In genomic region chr4:1693131-1693896, GRCh38 we compare ENCODE assay signal across 8 cellular contexts. TPM values are rescaled to one million over a fixed set of nuclear protein-coding genes. Genes with fewer than 3 reads are reported as not detected.
A peak's percentile ranks its signal among the peaks of the same experiment; 100 is the strongest.
DNase-seq lines count a peak whose midpoint lies in the region; ATAC-seq and TF ChIP-seq lines count a peak whose summit lies in the region.

No MANE protein-coding gene starts in this region.

- H3K79me2 ChIP-seq in GM23338 (replicated peaks; ENCODE audit: insufficient read depth): no peaks in the 10 kb centered on the region; the same call in 1 of the 2 replicates

- DNase-seq in Caki2 (ENCODE audit: low read depth) (peak; percentile 60), GM23338 (ENCODE audit: low spot score) (peak; percentile 87), NCI-H128 (lab: John Stamatoyannopoulos, UW; ENCODE audit: unreplicated experiment) (peak; percentile 19), T follicular helper cell (ENCODE audit: low read depth) (peak; percentile 66), left ventricle myocardium superior (peak; percentile 67), skeletal muscle cell (ENCODE audit: low read depth) (peak; percentile 28), DMS153 treated with DMSO at 0.1 percent for 48 hours (lab: John Stamatoyannopoulos, UW; ENCODE audit: unreplicated experiment) (no peak)
- DNase-seq in activated naive CD8-positive, alpha-beta T cell treated with anti-CD3 and anti-CD28 coated beads, Interleukin-2, amount 50 U/mL, for 24 hours: peak; percentile 75

- peak; percentile 86 to 92 for TF ChIP-seq CTCF in GM23338 (conservative IDR thresholded peaks at IDR 0.05; ENCODE audit: low read depth in 2 of 2)

- H3K4me3 ChIP-seq in GM23338: no peak overlapping the region
- no peak overlapping the region for H3K4me3 ChIP-seq in skeletal muscle cell (ENCODE audit: low read depth, low read length)

- H3K4me1 ChIP-seq in GM23338 (ENCODE audit: insufficient read depth): no peaks in the 10 kb centered on the region

- no peaks in the 10 kb centered on the region for H3K9me2 ChIP-seq in GM23338 (ENCODE audit: insufficient read depth)

- peaks cover 3% of the 10 kb centered on the region for H3K27me3 Mint-ChIP-seq in GM23338 (ENCODE audit: insufficient read depth, low read depth, poor library complexity)
- H3K27me3 Mint-ChIP-seq in activated naive CD8-positive, alpha-beta T cell treated with anti-CD3 and anti-CD28 coated beads, Interleukin-2, amount 50 U/mL, for 24 hours: no peaks in the 10 kb centered on the region

- peaks cover 35% of the 10 kb centered on the region for H3K36me3 ChIP-seq in GM23338 (ENCODE audit: insufficient read depth)

- no peaks in the 10 kb centered on the region for H3K27me3 ChIP-seq in GM23338 (ENCODE audit: insufficient read depth)

- H3K4me3 Mint-ChIP-seq in GM23338: no peak overlapping the region
- H3K4me3 Mint-ChIP-seq in activated naive CD8-positive, alpha-beta T cell treated with anti-CD3 and anti-CD28 coated beads, Interleukin-2, amount 50 U/mL, for 24 hours: no peak overlapping the region

- no peak overlapping the region; the same call in 1 of the 2 replicates for H3K27ac ChIP-seq in GM23338 (ENCODE audit: low read depth)

- H3K4me1 Mint-ChIP-seq in GM23338: no peaks in the 10 kb centered on the region
- peaks cover 2% of the 10 kb centered on the region for H3K4me1 Mint-ChIP-seq in activated naive CD8-positive, alpha-beta T cell treated with anti-CD3 and anti-CD28 coated beads, Interleukin-2, amount 50 U/mL, for 24 hours

- H3K9me3 Mint-ChIP-seq in GM23338: no peaks in the 10 kb centered on the region
- no peaks in the 10 kb centered on the region for H3K9me3 Mint-ChIP-seq in activated naive CD8-positive, alpha-beta T cell treated with anti-CD3 and anti-CD28 coated beads, Interleukin-2, amount 50 U/mL, for 24 hours

- ATAC-seq in GM23338: peak; percentile 97
- peak; percentile 86 for ATAC-seq in activated naive CD8-positive, alpha-beta T cell treated with anti-CD3 and anti-CD28 coated beads, Interleukin-2, amount 50 U/mL, for 24 hours
- peak; percentile 82 for ATAC-seq in left ventricle myocardium superior

- intact Hi-C loops in left ventricle myocardium superior (cut with micrococcal nuclease): no loop called here

- peaks cover 24% of the 10 kb centered on the region for H4K20me1 ChIP-seq in GM23338 (replicated peaks; ENCODE audit: insufficient read depth)

- no peaks in the 10 kb centered on the region for H3F3A ChIP-seq in GM23338 (replicated peaks; ENCODE audit: low read depth)

- no peak overlapping the region for H2AFZ ChIP-seq in GM23338

- H3K4me2 ChIP-seq in GM23338: no peak overlapping the region

- in situ Hi-C loops in Caki2 (cut with HindIII; ENCODE audit: low pct_unique_long_range_greater_than_20kb, low sequenced_read_pairs): no loop called here

- peaks cover 80% of the 10 kb centered on the region for H3K36me3 Mint-ChIP-seq in GM23338 (ENCODE audit: low read depth)
- H3K36me3 Mint-ChIP-seq in activated naive CD8-positive, alpha-beta T cell treated with anti-CD3 and anti-CD28 coated beads, Interleukin-2, amount 50 U/mL, for 24 hours (ENCODE audit: low read depth): peaks cover 61% of the 10 kb centered on the region

- H3K27ac Mint-ChIP-seq in GM23338: no peak overlapping the region
- H3K27ac Mint-ChIP-seq in activated naive CD8-positive, alpha-beta T cell treated with anti-CD3 and anti-CD28 coated beads, Interleukin-2, amount 50 U/mL, for 24 hours: peak overlapping the region; percentile 10

TF ChIP-seq in GM23338, 12 proteins besides CTCF, POLR2A, EP300 and RAD21 (continues in another document):
- TF ChIP-seq, protein P1, sequence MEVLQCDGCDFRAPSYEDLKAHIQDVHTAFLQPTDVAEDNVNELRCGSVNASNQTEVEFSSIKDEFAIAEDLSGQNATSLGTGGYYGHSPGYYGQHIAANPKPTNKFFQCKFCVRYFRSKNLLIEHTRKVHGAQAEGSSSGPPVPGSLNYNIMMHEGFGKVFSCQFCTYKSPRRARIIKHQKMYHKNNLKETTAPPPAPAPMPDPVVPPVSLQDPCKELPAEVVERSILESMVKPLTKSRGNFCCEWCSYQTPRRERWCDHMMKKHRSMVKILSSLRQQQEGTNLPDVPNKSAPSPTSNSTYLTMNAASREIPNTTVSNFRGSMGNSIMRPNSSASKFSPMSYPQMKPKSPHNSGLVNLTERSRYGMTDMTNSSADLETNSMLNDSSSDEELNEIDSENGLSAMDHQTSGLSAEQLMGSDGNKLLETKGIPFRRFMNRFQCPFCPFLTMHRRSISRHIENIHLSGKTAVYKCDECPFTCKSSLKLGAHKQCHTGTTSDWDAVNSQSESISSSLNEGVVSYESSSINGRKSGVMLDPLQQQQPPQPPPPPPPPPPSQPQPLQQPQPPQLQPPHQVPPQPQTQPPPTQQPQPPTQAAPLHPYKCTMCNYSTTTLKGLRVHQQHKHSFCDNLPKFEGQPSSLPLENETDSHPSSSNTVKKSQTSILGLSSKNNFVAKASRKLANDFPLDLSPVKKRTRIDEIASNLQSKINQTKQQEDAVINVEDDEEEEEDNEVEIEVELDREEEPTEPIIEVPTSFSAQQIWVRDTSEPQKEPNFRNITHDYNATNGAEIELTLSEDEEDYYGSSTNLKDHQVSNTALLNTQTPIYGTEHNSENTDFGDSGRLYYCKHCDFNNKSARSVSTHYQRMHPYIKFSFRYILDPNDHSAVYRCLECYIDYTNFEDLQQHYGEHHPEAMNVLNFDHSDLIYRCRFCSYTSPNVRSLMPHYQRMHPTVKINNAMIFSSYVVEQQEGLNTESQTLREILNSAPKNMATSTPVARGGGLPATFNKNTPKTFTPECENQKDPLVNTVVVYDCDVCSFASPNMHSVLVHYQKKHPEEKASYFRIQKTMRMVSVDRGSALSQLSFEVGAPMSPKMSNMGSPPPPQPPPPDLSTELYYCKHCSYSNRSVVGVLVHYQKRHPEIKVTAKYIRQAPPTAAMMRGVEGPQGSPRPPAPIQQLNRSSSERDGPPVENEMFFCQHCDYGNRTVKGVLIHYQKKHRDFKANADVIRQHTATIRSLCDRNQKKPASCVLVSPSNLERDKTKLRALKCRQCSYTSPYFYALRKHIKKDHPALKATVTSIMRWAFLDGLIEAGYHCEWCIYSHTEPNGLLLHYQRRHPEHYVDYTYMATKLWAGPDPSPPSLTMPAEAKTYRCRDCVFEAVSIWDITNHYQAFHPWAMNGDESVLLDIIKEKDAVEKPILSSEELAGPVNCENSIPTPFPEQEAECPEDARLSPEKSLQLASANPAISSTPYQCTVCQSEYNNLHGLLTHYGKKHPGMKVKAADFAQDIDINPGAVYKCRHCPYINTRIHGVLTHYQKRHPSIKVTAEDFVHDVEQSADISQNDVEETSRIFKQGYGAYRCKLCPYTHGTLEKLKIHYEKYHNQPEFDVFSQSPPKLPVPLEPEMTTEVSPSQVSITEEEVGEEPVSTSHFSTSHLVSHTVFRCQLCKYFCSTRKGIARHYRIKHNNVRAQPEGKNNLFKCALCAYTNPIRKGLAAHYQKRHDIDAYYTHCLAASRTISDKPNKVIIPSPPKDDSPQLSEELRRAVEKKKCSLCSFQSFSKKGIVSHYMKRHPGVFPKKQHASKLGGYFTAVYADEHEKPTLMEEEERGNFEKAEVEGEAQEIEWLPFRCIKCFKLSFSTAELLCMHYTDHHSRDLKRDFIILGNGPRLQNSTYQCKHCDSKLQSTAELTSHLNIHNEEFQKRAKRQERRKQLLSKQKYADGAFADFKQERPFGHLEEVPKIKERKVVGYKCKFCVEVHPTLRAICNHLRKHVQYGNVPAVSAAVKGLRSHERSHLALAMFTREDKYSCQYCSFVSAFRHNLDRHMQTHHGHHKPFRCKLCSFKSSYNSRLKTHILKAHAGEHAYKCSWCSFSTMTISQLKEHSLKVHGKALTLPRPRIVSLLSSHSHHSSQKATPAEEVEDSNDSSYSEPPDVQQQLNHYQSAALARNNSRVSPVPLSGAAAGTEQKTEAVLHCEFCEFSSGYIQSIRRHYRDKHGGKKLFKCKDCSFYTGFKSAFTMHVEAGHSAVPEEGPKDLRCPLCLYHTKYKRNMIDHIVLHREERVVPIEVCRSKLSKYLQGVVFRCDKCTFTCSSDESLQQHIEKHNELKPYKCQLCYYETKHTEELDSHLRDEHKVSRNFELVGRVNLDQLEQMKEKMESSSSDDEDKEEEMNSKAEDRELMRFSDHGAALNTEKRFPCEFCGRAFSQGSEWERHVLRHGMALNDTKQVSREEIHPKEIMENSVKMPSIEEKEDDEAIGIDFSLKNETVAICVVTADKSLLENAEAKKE (CRISPR knock-in tag; IDR thresholded peaks at IDR 0.05): no peak
- TF ChIP-seq ZNF114 (CRISPR knock-in tag; IDR thresholded peaks at IDR 0.05): no peak
- TF ChIP-seq STAT1 (IDR thresholded peaks at IDR 0.05; ENCODE audit: unreplicated experiment): no peak
- TF ChIP-seq JUNB (IDR thresholded peaks at IDR 0.05; ENCODE audit: unreplicated experiment): no peak
- TF ChIP-seq POLR2AphosphoS5 (IDR thresholded peaks at IDR 0.05; ENCODE audit: low read depth): no peak
- no peak for TF ChIP-seq ZNF331 (CRISPR knock-in tag; IDR thresholded peaks at IDR 0.05; ENCODE audit: low read depth)
- no peak for TF ChIP-seq EZH2phosphoT487 (IDR thresholded peaks at IDR 0.05; ENCODE audit: unreplicated experiment)

RNA-seq across cellular contexts. Expression of gene FAM53A, which starts 9.2 kb away (rescaled TPM):
- total RNA-seq in Caki2 (2014; rRNA removed; shearing (Covaris generic); ENCODE audit: low replicate concordance): 3.2 and 5.2 TPM in 2 replicates
- 1.6 and 3.1 TPM in 2 replicates for total RNA-seq in GM23338 (2014; rRNA removed; shearing (Covaris generic))
- 1.1 and 1.4 TPM in 2 replicates for polyA plus RNA-seq in GM23338 (2016; fragmentation: Nextera tagmentation; extraction: Ambion mirVana)
- 1.3 TPM for total RNA-seq in left ventricle myocardium superior

RNA-seq across cellular contexts. Expression of gene SLBP, which starts 18.8 kb away (rescaled TPM):
- 86.1 and 93.8 TPM in 2 replicates for total RNA-seq in Caki2 (2014; rRNA removed; shearing (Covaris generic); ENCODE audit: low replicate concordance)
- total RNA-seq in GM23338 (2014; rRNA removed; shearing (Covaris generic)): 54.4 and 68.3 TPM in 2 replicates
- polyA plus RNA-seq in GM23338 (2016; fragmentation: Nextera tagmentation; extraction: Ambion mirVana): 58.6 and 62.5 TPM in 2 replicates
- total RNA-seq in left ventricle myocardium superior: 14.3 TPM

RNA-seq across cellular contexts. Expression of gene TMEM129, which starts 27.8 kb away (rescaled TPM):
- 52.7 and 59.2 TPM in 2 replicates for total RNA-seq in Caki2 (2014; rRNA removed; shearing (Covaris generic); ENCODE audit: low replicate concordance)
- 45.1 and 64.4 TPM in 2 replicates for total RNA-seq in GM23338 (2014; rRNA removed; shearing (Covaris generic))
- polyA plus RNA-seq in GM23338 (2016; fragmentation: Nextera tagmentation; extraction: Ambion mirVana): 16.2 and 16.4 TPM in 2 replicates
- total RNA-seq in left ventricle myocardium superior: 31.2 TPM

RNA-seq across cellular contexts. Expression of gene TACC3, which starts 28.0 kb away (rescaled TPM):
- total RNA-seq in Caki2 (2014; rRNA removed; shearing (Covaris generic); ENCODE audit: low replicate concordance): 106 and 111 TPM in 2 replicates
- 120 and 136 TPM in 2 replicates for total RNA-seq in GM23338 (2014; rRNA removed; shearing (Covaris generic))
- polyA plus RNA-seq in GM23338 (2016; fragmentation: Nextera tagmentation; extraction: Ambion mirVana): 120 and 129 TPM in 2 replicates
- 6.4 TPM for total RNA-seq in left ventricle myocardium superior
